8 cellular contexts compared by ENCODE assay signal in genomic region chr1:39196244-39197215, GRCh38. TPM values are rescaled to one million over a fixed set of nuclear protein-coding genes. Genes with fewer than 3 reads are reported as not detected.
DNase-seq lines count a peak whose midpoint lies in the region; ATAC-seq, FAIRE-seq and TF ChIP-seq lines count a peak whose summit lies in the region.

No MANE protein-coding gene starts in this region.

- peak overlapping the region; percentile 30 for H3K27ac ChIP-seq in endothelial cell of umbilical vein (ENCODE audit: insufficient read depth, low read depth, low read length)

- H3K9me3 ChIP-seq in endothelial cell of umbilical vein (replicated peaks; ENCODE audit: control insufficient read depth, insufficient read depth, low read length), result no peaks in the 10 kb centered on the region

- H3K27ac Mint-ChIP-seq in activated CD4-positive, alpha-beta T cell treated with anti-CD3 and anti-CD28 coated beads for 36 hours, result peak overlapping the region; percentile 87

- H3K36me3 Mint-ChIP-seq in activated CD4-positive, alpha-beta T cell treated with anti-CD3 and anti-CD28 coated beads for 36 hours (ENCODE audit: low read depth), result peaks cover 3% of the 10 kb centered on the region

- H3K4me1 ChIP-seq in endothelial cell of umbilical vein (ENCODE audit: control insufficient read depth, extremely low read depth, insufficient read depth, low read length), result peaks cover 57% of the 10 kb centered on the region

- no peak overlapping the region for H2AFZ ChIP-seq in endothelial cell of umbilical vein (ENCODE audit: low read depth, low read length)

- POLR2A ChIA-PET in activated CD4-positive, alpha-beta T cell treated with anti-CD3 and anti-CD28 coated beads for 36 hours (lab: Charles Lee), result interaction anchor here (1.3 kb wide), 1 partner anchor 13 kb away, joined by 3 read pairs; no protein-coding TSS in a partner anchor
- POLR2A ChIA-PET in endothelial cell of umbilical vein (lab: Charles Lee), result no interaction called here

- no peaks in the 10 kb centered on the region for H3K27me3 Mint-ChIP-seq in activated CD4-positive, alpha-beta T cell treated with anti-CD3 and anti-CD28 coated beads for 36 hours

- no peaks in the 10 kb centered on the region for H3K27me3 ChIP-seq in endothelial cell of umbilical vein (ENCODE audit: control insufficient read depth in 2 of 2, insufficient read depth in 2 of 2, low read length in 2 of 2)

- BruUV-seq in endothelial cell of umbilical vein (replicated peaks; lab: Mats Ljungman, UMichigan), result no TSS peak

- peak; percentile 46 for FAIRE-seq in endothelial cell of umbilical vein (lab: Jason Lieb, UNC)

- H3K4me3 Mint-ChIP-seq in activated CD4-positive, alpha-beta T cell treated with anti-CD3 and anti-CD28 coated beads for 36 hours, result peak overlapping the region; percentile 54

- CTCF ChIA-PET in activated CD4-positive, alpha-beta T cell treated with anti-CD3 and anti-CD28 coated beads for 36 hours (lab: Charles Lee), result interaction anchor here (0.8 to 1.2 kb wide), 3 partner anchors 12 to 99 kb away, joined by 3 to 5 read pairs (median 4); no protein-coding TSS in a partner anchor
- CTCF ChIA-PET in endothelial cell of umbilical vein (lab: Charles Lee), result no interaction called here

- H3K4me2 ChIP-seq in endothelial cell of umbilical vein (ENCODE audit: insufficient read depth, low read length), result peak overlapping the region; percentile 53

- H3K9me3 Mint-ChIP-seq in activated CD4-positive, alpha-beta T cell treated with anti-CD3 and anti-CD28 coated beads for 36 hours (ENCODE audit: low read depth), result no peaks in the 10 kb centered on the region

- H3K4me1 Mint-ChIP-seq in activated CD4-positive, alpha-beta T cell treated with anti-CD3 and anti-CD28 coated beads for 36 hours, result peaks cover 84% of the 10 kb centered on the region

- no peak overlapping the region for H3K4me3 ChIP-seq in endothelial cell of umbilical vein (replicated peaks in 1 of 3; ENCODE audit: insufficient read depth in 1 of 3, low read depth in 1 of 3, low read length in 3 of 3)

- peaks cover 84% of the 10 kb centered on the region for H3K79me2 ChIP-seq in endothelial cell of umbilical vein (ENCODE audit: control insufficient read depth, insufficient read depth, low read length)

- intact Hi-C loops in activated CD4-positive, alpha-beta T cell treated with anti-CD3 and anti-CD28 coated beads for 36 hours (cut with DNase I, micrococcal nuclease), result loop anchor here (1.0 to 10.0 kb wide), 3 partner anchors 9 to 1188 kb away; partner anchors contain the start of gene RRAGC (in 1 of the 2)
- intact Hi-C loops in endothelial cell of umbilical vein (cut with micrococcal nuclease), result no loop called here

- no peaks in the 10 kb centered on the region for H3K36me3 ChIP-seq in endothelial cell of umbilical vein (ENCODE audit: control insufficient read depth in 2 of 2, extremely low read depth in 1 of 2, insufficient read depth in 2 of 2, low read length in 2 of 2)

- ATAC-seq in GM18502 (IDR thresholded peaks at IDR 0.05; ENCODE audit: poor library complexity, unreplicated experiment), result peak; percentile 65
- ATAC-seq in activated CD4-positive, alpha-beta T cell treated with anti-CD3 and anti-CD28 coated beads for 36 hours, result peak; percentile 42
- no peak for ATAC-seq in GM19328 (IDR thresholded peaks at IDR 0.05; ENCODE audit: unreplicated experiment)
- ATAC-seq in GM19397 (IDR thresholded peaks at IDR 0.05; ENCODE audit: unreplicated experiment), result no peak

- dilution Hi-C loops in endothelial cell of umbilical vein (cut with MboI; ENCODE audit: extremely low pct_ligation_motif_present, low sequenced_read_pairs), result no loop called here

- DNase-seq in Kasumi-1 (lab: John Stamatoyannopoulos, UW), result peak; percentile 98
- DNase-seq in activated CD4-positive, alpha-beta T cell treated with anti-CD3 and anti-CD28 coated beads for 36 hours, result peak; percentile 78
- peak; percentile 70 for DNase-seq in endothelial cell of umbilical vein (ENCODE audit: low read depth, low spot score)
- peak; percentile 52 for DNase-seq in stimulated activated CD8-positive, alpha-beta memory T cell treated with anti-CD3 and anti-CD28 coated beads, Interleukin-12 subunit alpha, Interleukin-12 subunit beta, amount 100 ng/mL, for 1 hour (ENCODE audit: low read depth)
- DNase-seq in NCI-H1436 (lab: John Stamatoyannopoulos, UW), result no peak

- H3K9me1 ChIP-seq in endothelial cell of umbilical vein (replicated peaks; ENCODE audit: control insufficient read depth, extremely low read depth, insufficient read depth, low read length), result no peaks in the 10 kb centered on the region

- no peaks in the 10 kb centered on the region for H4K20me1 ChIP-seq in endothelial cell of umbilical vein (replicated peaks; ENCODE audit: control insufficient read depth, extremely low read depth, insufficient read depth, low read length)

- no peak for TF ChIP-seq POLR2A in endothelial cell of umbilical vein (IDR thresholded peaks at IDR 0.05; ENCODE audit: low read depth, low read length)

- H3K9ac ChIP-seq in endothelial cell of umbilical vein (replicated peaks; ENCODE audit: extremely low read depth, insufficient read depth, low read length), result peak overlapping the region; percentile 53

- no peak for TF ChIP-seq CTCF in endothelial cell of umbilical vein (IDR thresholded peaks at IDR 0.05; ENCODE audit: extremely low read depth in 1 of 2, insufficient read depth in 1 of 2, low read depth in 1 of 2, low read length in 2 of 2)

TF ChIP-seq in endothelial cell of umbilical vein, 7 proteins besides CTCF, POLR2A, EP300 and RAD21:
- TF ChIP-seq JUN (IDR thresholded peaks at IDR 0.05; ENCODE audit: borderline replicate concordance, insufficient read depth, insufficient read length, low read depth), result no peak
- TF ChIP-seq FOS (IDR thresholded peaks at IDR 0.05; ENCODE audit: borderline replicate concordance, insufficient read depth, low read length), result no peak
- TF ChIP-seq MAX (IDR thresholded peaks at IDR 0.05; ENCODE audit: insufficient read depth, insufficient read length), result no peak
- no peak for TF ChIP-seq POLR2AphosphoS5 (IDR thresholded peaks at IDR 0.05; ENCODE audit: insufficient read depth, low read depth, low read length)
- TF ChIP-seq EZH2 (IDR thresholded peaks at IDR 0.05; ENCODE audit: borderline replicate concordance, low read depth, low read length, severe bottlenecking), result no peak
- TF ChIP-seq MYC (IDR thresholded peaks at IDR 0.05; ENCODE audit: low read depth, low read length), result no peak
- no peak for TF ChIP-seq GATA2 (IDR thresholded peaks at IDR 0.05; ENCODE audit: insufficient read depth, insufficient read length, low read depth, low read length)

RNA-seq across cellular contexts. Expression of gene MACF1, which starts 8.0 kb away (rescaled TPM):
- total RNA-seq in activated CD4-positive, alpha-beta T cell treated with anti-CD3 and anti-CD28 coated beads for 36 hours, result 100 to 1,000 TPM; 192 to 195 TPM
- total RNA-seq in endothelial cell of umbilical vein, result 566 and 587 TPM in 2 replicates
- 105 and 122 TPM in 2 replicates for polyA plus RNA-seq in endothelial cell of umbilical vein
- 88.8 and 94.8 TPM in 2 replicates for polyA plus RNA-seq in endothelial cell of umbilical vein (2011; cell fraction: cytosol; rRNA removed)
- polyA plus RNA-seq in endothelial cell of umbilical vein (2011; cell fraction: nucleus; rRNA removed), result 706 and 748 TPM in 2 replicates
- 235 and 287 TPM in 2 replicates for polyA plus RNA-seq in endothelial cell of umbilical vein (2012)
- 720 and 782 TPM in 2 replicates for polyA minus RNA-seq in endothelial cell of umbilical vein
- 48.2 TPM for polyA minus RNA-seq in endothelial cell of umbilical vein (2011; cell fraction: cytosol; rRNA and poly(A)+ RNA removed)
- 1,459 and 2,004 TPM in 2 replicates for polyA minus RNA-seq in endothelial cell of umbilical vein (2011; cell fraction: nucleus; rRNA and poly(A)+ RNA removed)

Comparison
In these comparisons a context has a peak if more than half of its experiments do, and no peak if none do; other contexts are left out.
1. ATAC-seq: peak in GM18502 (single experiment) and activated CD4-positive, alpha-beta T cell treated with anti-CD3 and anti-CD28 coated beads for 36 hours (single experiment); none in GM19328 (single experiment) and GM19397 (single experiment).